9 cellular contexts compared by ENCODE assay signal in the genomic region with DNA sequence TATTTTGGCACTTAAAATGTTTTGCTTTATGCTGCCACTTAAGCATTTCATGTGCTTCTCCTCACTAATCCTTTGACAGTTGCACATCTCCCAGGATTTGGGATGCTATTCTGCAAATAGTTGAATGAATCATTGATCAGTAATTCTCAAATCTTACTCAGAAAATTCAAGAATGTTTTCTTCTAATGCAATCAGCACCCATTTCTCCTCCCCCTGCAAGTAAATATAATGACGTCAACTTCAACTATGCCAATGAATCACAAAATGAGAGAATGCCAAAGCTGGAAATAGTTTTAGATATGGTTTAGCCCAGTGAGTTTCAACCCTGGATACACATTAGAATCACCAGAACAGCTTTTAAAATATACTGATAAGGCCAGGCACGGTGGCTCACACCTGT. TPM values are rescaled to one million over a fixed set of nuclear protein-coding genes. Genes with fewer than 3 reads are reported as not detected.
DNase-seq lines count a peak whose midpoint lies in the region; ATAC-seq and TF ChIP-seq lines count a peak whose summit lies in the region.
"Had no signal": no experiment of that assay in that cellular context is flagged by ENCODE, and none has a peak within 500 bp of the region (broad histone marks: within the 10 kb centered on the region; RNA-seq: fewer than 3 reads in every experiment).

No MANE protein-coding gene starts in this region.

- no peaks in the 10 kb centered on the region for H3K9me3 ChIP-seq in esophagus muscularis mucosa

- H3K4me3 Mint-ChIP-seq in neural crest cell (peak overlapping the region; percentile 56), immature natural killer cell (peak overlapping the region in 1 of 5 donors; percentile 11)
- no peak overlapping the region for H3K4me3 Mint-ChIP-seq in activated CD8-positive, alpha-beta T cell treated with anti-CD3 and anti-CD28 coated beads for 36 hours
- H3K4me3 Mint-ChIP-seq: CD4-positive, alpha-beta memory T cell had no signal

- TF ChIP-seq POLR2A in esophagus muscularis mucosa (IDR thresholded peaks at IDR 0.05; ENCODE audit: low read depth) = no peak

- H3K27me3 Mint-ChIP-seq in neural crest cell (ENCODE audit: low read depth) (peaks cover 56% of the 10 kb centered on the region), immature natural killer cell (ENCODE audit: low read depth in 3 of 3) (peaks cover 11 to 28% (median 27%) of the 10 kb centered on the region in 3 donors)
- H3K27me3 Mint-ChIP-seq in activated CD8-positive, alpha-beta T cell treated with anti-CD3 and anti-CD28 coated beads for 36 hours = peaks cover 9% of the 10 kb centered on the region

- H3K9me3 Mint-ChIP-seq in neural crest cell (no peaks in the 10 kb centered on the region), immature natural killer cell (no peaks in the 10 kb centered on the region)
- H3K9me3 Mint-ChIP-seq in activated CD8-positive, alpha-beta T cell treated with anti-CD3 and anti-CD28 coated beads for 36 hours = no peaks in the 10 kb centered on the region

- DNase-seq in AG10803 (ENCODE audit: low read depth) = peak; percentile 90
- peak; percentile 86 for DNase-seq in LHCN-M2 (ENCODE audit: low read depth)
- DNase-seq in esophagus muscularis mucosa (ENCODE audit: extremely low spot score) = no peak
- no peak for DNase-seq in neural crest cell (ENCODE audit: low read depth, low spot score)
- DNase-seq in activated CD8-positive, alpha-beta T cell treated with anti-CD3 and anti-CD28 coated beads for 36 hours = no peak
- DNase-seq in OCI-M1 (lab: John Stamatoyannopoulos, UW) = no peak
- no peak for DNase-seq in immature natural killer cell
- no peak for DNase-seq in MV-4-11 (lab: John Stamatoyannopoulos, UW)
- DNase-seq: CD4-positive, alpha-beta memory T cell had no signal

- 63% methylated on average over 2 of the region's 2 CpGs for WGBS in esophagus muscularis mucosa

- TF ChIP-seq CTCF in AG10803 (conservative IDR thresholded peaks at IDR 0.05; ENCODE audit: low read length) (no peak), esophagus muscularis mucosa (IDR thresholded peaks at IDR 0.05) (no peak), neural crest cell (conservative IDR thresholded peaks at IDR 0.05) (no peak)
- TF ChIP-seq CTCF in activated CD8-positive, alpha-beta T cell treated with anti-CD3 and anti-CD28 coated beads for 36 hours (IDR thresholded peaks at IDR 0.05) = no peak

- peaks cover 58 to 94% (median 92%) of the 10 kb centered on the region in 4 donors for H3K4me1 ChIP-seq in esophagus muscularis mucosa

- CTCF ChIA-PET in activated CD8-positive, alpha-beta T cell treated with anti-CD3 and anti-CD28 coated beads for 36 hours (lab: Charles Lee) = interaction anchor here (1.1 to 1.2 kb wide), 2 partner anchors 25 to 595 kb away, joined by 3 to 4 read pairs; no protein-coding TSS in a partner anchor

- no peaks in the 10 kb centered on the region for H3K27me3 ChIP-seq in esophagus muscularis mucosa

- POLR2A ChIA-PET in activated CD8-positive, alpha-beta T cell treated with anti-CD3 and anti-CD28 coated beads for 36 hours (lab: Charles Lee) = no interaction called here

- H3K27ac Mint-ChIP-seq in neural crest cell (ENCODE audit: unreplicated experiment) (no peak overlapping the region), immature natural killer cell (no peak overlapping the region)
- H3K27ac Mint-ChIP-seq in activated CD8-positive, alpha-beta T cell treated with anti-CD3 and anti-CD28 coated beads for 36 hours = no peak overlapping the region

- intact Hi-C loops in esophagus muscularis mucosa (cut with DNase I) = no loop called here
- intact Hi-C loops in activated CD8-positive, alpha-beta T cell treated with anti-CD3 and anti-CD28 coated beads for 36 hours (cut with micrococcal nuclease) = no loop called here

- H3K27ac ChIP-seq in esophagus muscularis mucosa (replicated peaks in 1 of 4) = peak overlapping the region; percentile 89 to 100 (median 96)

- no peak for TF ChIP-seq EP300 in esophagus muscularis mucosa (IDR thresholded peaks at IDR 0.05)

- H3K36me3 ChIP-seq in esophagus muscularis mucosa = peaks cover 0 to 2% (median 0%) of the 10 kb centered on the region in 4 donors

- no peaks in the 10 kb centered on the region for H3K36me3 Mint-ChIP-seq in neural crest cell (ENCODE audit: low read depth)
- H3K36me3 Mint-ChIP-seq in activated CD8-positive, alpha-beta T cell treated with anti-CD3 and anti-CD28 coated beads for 36 hours (ENCODE audit: low read depth) = peaks cover 3% of the 10 kb centered on the region
- H3K36me3 Mint-ChIP-seq in immature natural killer cell = no peaks in the 10 kb centered on the region

- H3K4me3 ChIP-seq in AG10803 (ENCODE audit: low read length) (no peak overlapping the region), esophagus muscularis mucosa (no peak overlapping the region)

- peaks cover 40% of the 10 kb centered on the region for H3K4me1 Mint-ChIP-seq in neural crest cell
- H3K4me1 Mint-ChIP-seq in activated CD8-positive, alpha-beta T cell treated with anti-CD3 and anti-CD28 coated beads for 36 hours (ENCODE audit: low read depth) = peaks cover 24% of the 10 kb centered on the region
- peaks cover 29 to 44% of the 10 kb centered on the region in 2 donors for H3K4me1 Mint-ChIP-seq in immature natural killer cell

- ATAC-seq in activated CD8-positive, alpha-beta T cell treated with anti-CD3 and anti-CD28 coated beads for 36 hours = no peak

RNA-seq across cellular contexts. Expression of gene BLOC1S1, which starts 2.1 kb away (rescaled TPM):
- total RNA-seq in LHCN-M2 (2014; rRNA removed) (118 and 135 TPM in 2 replicates), esophagus muscularis mucosa (100 to 1,000 TPM; 159 to 253 (median 196) TPM), neural crest cell (105 and 111 TPM in 2 replicates)
- 374 TPM for polyA plus RNA-seq in LHCN-M2 (2012)
- total RNA-seq in activated CD8-positive, alpha-beta T cell treated with anti-CD3 and anti-CD28 coated beads for 36 hours = 10 to 100 TPM; 79.0 to 84.6 TPM
- polyA plus RNA-seq in immature natural killer cell = 100 to 1,000 TPM; 108 to 198 (median 127) TPM

RNA-seq across cellular contexts. Expression of gene ITGA7, which starts 6.0 kb away (rescaled TPM):
- 135 and 217 TPM in 2 replicates for total RNA-seq in LHCN-M2 (2014; rRNA removed)
- 67.9 TPM for polyA plus RNA-seq in LHCN-M2 (2012)
- 100 to 1,000 TPM; 155 to 245 (median 218) TPM for total RNA-seq in esophagus muscularis mucosa
- total RNA-seq in neural crest cell = 57.9 and 63.7 TPM in 2 replicates
- total RNA-seq in activated CD8-positive, alpha-beta T cell treated with anti-CD3 and anti-CD28 coated beads for 36 hours = 1 to 10 TPM; 4.3 to 4.8 TPM
- polyA plus RNA-seq in immature natural killer cell = under 1 TPM in 1 of 3 donors, not detected in 2; 0.31 TPM
- polyA plus RNA-seq: CD4-positive, alpha-beta memory T cell had no signal

RNA-seq across cellular contexts. Expression of gene RDH5, which starts 6.5 kb away (rescaled TPM):
- total RNA-seq in LHCN-M2 (2014; rRNA removed) (147 and 216 TPM in 2 replicates), esophagus muscularis mucosa (10 to 100 TPM; 13.8 to 23.0 (median 17.2) TPM), neural crest cell (10.4 and 14.2 TPM in 2 replicates)
- polyA plus RNA-seq in LHCN-M2 (2012) = 29.0 TPM
- 1 to 10 TPM; 5.3 to 6.8 TPM for total RNA-seq in activated CD8-positive, alpha-beta T cell treated with anti-CD3 and anti-CD28 coated beads for 36 hours
- polyA plus RNA-seq in immature natural killer cell = 1 to 10 TPM in 1 of 3 donors, not detected in 2; 2.8 TPM

RNA-seq across cellular contexts. Expression of gene CD63, which starts 15.1 kb away (rescaled TPM):
- 2,065 and 2,281 TPM in 2 replicates for total RNA-seq in LHCN-M2 (2014; rRNA removed)
- polyA plus RNA-seq in LHCN-M2 (2012) = 3,617 TPM
- total RNA-seq in esophagus muscularis mucosa = 1,000 to 10,000 TPM in 1 of 4 donors, 100 to 1,000 TPM in 3; 742 to 1,177 (median 845) TPM
- 535 and 560 TPM in 2 replicates for total RNA-seq in neural crest cell
- 100 to 1,000 TPM in 1 of 2 experiments, 10 to 100 TPM in 1; 99.6 to 101 TPM for total RNA-seq in activated CD8-positive, alpha-beta T cell treated with anti-CD3 and anti-CD28 coated beads for 36 hours
- polyA plus RNA-seq in immature natural killer cell = 1,000 to 10,000 TPM; 1,258 to 1,754 (median 1,754) TPM

RNA-seq across cellular contexts. Expression of gene GDF11, which starts 29.2 kb away (rescaled TPM):
- total RNA-seq in LHCN-M2 (2014; rRNA removed) (10.0 and 17.3 TPM in 2 replicates), esophagus muscularis mucosa (1 to 10 TPM; 1.7 to 9.0 (median 4.9) TPM), neural crest cell (66.6 and 67.0 TPM in 2 replicates)
- polyA plus RNA-seq in LHCN-M2 (2012) = 21.0 TPM
- 1 to 10 TPM; 7.4 to 9.3 TPM for total RNA-seq in activated CD8-positive, alpha-beta T cell treated with anti-CD3 and anti-CD28 coated beads for 36 hours
- 1 to 10 TPM in 1 of 3 donors, under 1 TPM in 2; 0.16 to 1.7 (median 0.64) TPM for polyA plus RNA-seq in immature natural killer cell

Comparison
In these comparisons a context has a peak if more than half of its experiments do, and no peak if none do; other contexts are left out.
1. DNase-seq: peak in AG10803 (single experiment) and LHCN-M2 (single experiment); none in esophagus muscularis mucosa (single experiment), neural crest cell (single experiment), activated CD8-positive, alpha-beta T cell treated with anti-CD3 and anti-CD28 coated beads for 36 hours (single experiment), OCI-M1 (single experiment), immature natural killer cell (0 of 3) and MV-4-11 (single experiment).
2. RNA of gene ITGA7, which starts 6.0 kb away (total RNA-seq): 155 to 245 TPM in esophagus muscularis mucosa, 135 to 217 TPM in LHCN-M2 and 57.9 to 63.7 TPM in neural crest cell; 4.3 to 4.8 TPM in activated CD8-positive, alpha-beta T cell treated with anti-CD3 and anti-CD28 coated beads for 36 hours; every median in the first group is over 10 times any median in the second.